Comparison of ENCODE assay signal across 8 cellular contexts in genomic region chr17:45052052-45052772, GRCh38. TPM values are rescaled to one million over a fixed set of nuclear protein-coding genes. Genes with fewer than 3 reads are reported as not detected.
DNase-seq lines count a peak whose midpoint lies in the region; TF ChIP-seq lines count a peak whose summit lies in the region.

No MANE protein-coding gene starts in this region.

- H3K14ac ChIP-seq in trophoblast cell (ENCODE audit: low read length): no peak overlapping the region

- peak overlapping the region; percentile 81 for H3K4me3 Mint-ChIP-seq in activated T-helper 2 cell treated with anti-CD3 and anti-CD28 coated beads, Interferon-gamma antibody, Interleukin-2, Interleukin-4, amounts not matched to agents 10 μg/mL and 5 μg/mL and 100 μg/mL, durations not matched to agents 14 hours and 24 hours and 36 hours (ENCODE audit: low read depth)

- H3K9me3 Mint-ChIP-seq in activated T-helper 2 cell treated with anti-CD3 and anti-CD28 coated beads, Interferon-gamma antibody, Interleukin-2, Interleukin-4, amounts not matched to agents 10 μg/mL and 5 μg/mL and 100 μg/mL, durations not matched to agents 14 hours and 24 hours and 36 hours: no peaks in the 10 kb centered on the region

- H2AK5ac ChIP-seq in trophoblast cell (ENCODE audit: low read length): peak overlapping the region; percentile 47

- H3K4ac ChIP-seq in trophoblast cell (ENCODE audit: low read depth, low read length): no peak overlapping the region

- H3K27me3 Mint-ChIP-seq in activated T-helper 2 cell treated with anti-CD3 and anti-CD28 coated beads, Interferon-gamma antibody, Interleukin-2, Interleukin-4, amounts not matched to agents 10 μg/mL and 5 μg/mL and 100 μg/mL, durations not matched to agents 14 hours and 24 hours and 36 hours (ENCODE audit: low read depth): no peaks in the 10 kb centered on the region

- H3K27me3 ChIP-seq in HAP-1 (ENCODE audit: low read depth): no peaks in the 10 kb centered on the region
- no peaks in the 10 kb centered on the region for H3K27me3 ChIP-seq in OCI-LY3 (ENCODE audit: low read depth, low read length)
- no peaks in the 10 kb centered on the region for H3K27me3 ChIP-seq in trophoblast cell (ENCODE audit: insufficient read depth, low read length)

- intact Hi-C loops in activated T-helper 2 cell treated with anti-CD3 and anti-CD28 coated beads, Interferon-gamma antibody, Interleukin-2, Interleukin-4, amounts not matched to agents 10 μg/mL and 5 μg/mL and 100 μg/mL, durations not matched to agents 14 hours and 24 hours and 36 hours (cut with micrococcal nuclease): loop anchor here (1.0 to 5.0 kb wide), 3 partner anchors 9 to 850 kb away; partner anchors contain the start of genes HEXIM1 and NMT1

- peak overlapping the region; percentile 48 for H3K23ac ChIP-seq in trophoblast cell (ENCODE audit: low read length)

- peak overlapping the region; percentile 3 for H3K18ac ChIP-seq in trophoblast cell (ENCODE audit: low read length)

- no CpG with 5 or more reads among the region's 36 CpGs for WGBS in trophoblast cell (ENCODE audit: extremely low coverage, insufficient coverage, insufficient read length)

- peak overlapping the region; percentile 53 for H4K91ac ChIP-seq in trophoblast cell (ENCODE audit: low read depth, low read length)

- in situ Hi-C loops in HAP-1 (cut with MboI; ENCODE audit: low sequenced_read_pairs): no loop called here

- no peak overlapping the region for H2BK12ac ChIP-seq in trophoblast cell (ENCODE audit: low read length)

- DNase-seq in AG20443 (ENCODE audit: low spot score) (peak; percentile 45), HAP-1 (ENCODE audit: low spot score in 2 of 2) (peak; percentile 29 to 57), foreskin melanocyte (peak; percentile 70), trophoblast cell (peak; percentile 41 to 68), superior temporal gyrus (ENCODE audit: extremely low spot score) (no peak), NCI-H128 (lab: John Stamatoyannopoulos, UW; ENCODE audit: unreplicated experiment) (no peak)
- peak; percentile 59 for DNase-seq in activated T-helper 2 cell treated with anti-CD3 and anti-CD28 coated beads, Interferon-gamma antibody, Interleukin-2, Interleukin-4, amounts not matched to agents 10 μg/mL and 5 μg/mL and 100 μg/mL, durations not matched to agents 14 hours and 24 hours and 36 hours (ENCODE audit: low spot score)

- H3K36me3 Mint-ChIP-seq in activated T-helper 2 cell treated with anti-CD3 and anti-CD28 coated beads, Interferon-gamma antibody, Interleukin-2, Interleukin-4, amounts not matched to agents 10 μg/mL and 5 μg/mL and 100 μg/mL, durations not matched to agents 14 hours and 24 hours and 36 hours (ENCODE audit: low read depth): peaks cover 21% of the 10 kb centered on the region

- H4K20me1 ChIP-seq in OCI-LY3 (ENCODE audit: insufficient read depth, low read length): no peaks in the 10 kb centered on the region

- H3K9me3 ChIP-seq in HAP-1: peaks cover 3% of the 10 kb centered on the region; the same call in 1 of the 2 replicates
- no peaks in the 10 kb centered on the region for H3K9me3 ChIP-seq in OCI-LY3 (ENCODE audit: insufficient read depth, low read length)
- H3K9me3 ChIP-seq in trophoblast cell (ENCODE audit: insufficient read depth, low read depth, low read length): no peaks in the 10 kb centered on the region

- peaks cover 8% of the 10 kb centered on the region for H3K4me1 ChIP-seq in HAP-1
- peaks cover 11% of the 10 kb centered on the region for H3K4me1 ChIP-seq in OCI-LY3 (ENCODE audit: low read length)
- peaks cover 2 to 14% of the 10 kb centered on the region in 2 experiments for H3K4me1 ChIP-seq in trophoblast cell (ENCODE audit: control insufficient read depth in 1 of 2, insufficient read depth in 2 of 2, low read length in 2 of 2)

- H3K36me3 ChIP-seq in HAP-1 (replicated peaks): peaks cover 5% of the 10 kb centered on the region; the same call in 1 of the 2 replicates
- H3K36me3 ChIP-seq in OCI-LY3 (replicated peaks; ENCODE audit: low read depth, low read length): peaks cover 4% of the 10 kb centered on the region
- H3K36me3 ChIP-seq in trophoblast cell (ENCODE audit: control insufficient read depth in 1 of 2, insufficient read depth in 2 of 2, low read length in 2 of 2): no peaks in the 10 kb centered on the region

- H3K4me2 ChIP-seq in OCI-LY3 (ENCODE audit: low read length): peak overlapping the region; percentile 97
- peak overlapping the region; percentile 98 for H3K4me2 ChIP-seq in trophoblast cell (ENCODE audit: low read length)

- H3K27ac ChIP-seq in OCI-LY3 (ENCODE audit: low read length) (peak overlapping the region; percentile 64), trophoblast cell (ENCODE audit: low read depth, low read length) (peak overlapping the region; percentile 70)

- H3K4me3 ChIP-seq in HAP-1 (peak overlapping the region; percentile 45), OCI-LY3 (ENCODE audit: low read length) (peak overlapping the region; percentile 90), trophoblast cell (ENCODE audit: low read depth, low read length) (peak overlapping the region; percentile 79)

- H3K27ac Mint-ChIP-seq in activated T-helper 2 cell treated with anti-CD3 and anti-CD28 coated beads, Interferon-gamma antibody, Interleukin-2, Interleukin-4, amounts not matched to agents 10 μg/mL and 5 μg/mL and 100 μg/mL, durations not matched to agents 14 hours and 24 hours and 36 hours: peak overlapping the region; percentile 86

- TF ChIP-seq CTCF in OCI-LY3 (IDR thresholded peaks at IDR 0.05; ENCODE audit: low read depth, low read length): no peak

- peaks cover 17% of the 10 kb centered on the region for H3K79me1 ChIP-seq in trophoblast cell (ENCODE audit: low read length)

- H4K12ac ChIP-seq in trophoblast cell (ENCODE audit: low read depth, low read length): peak overlapping the region; percentile 16

- H3K79me2 ChIP-seq in OCI-LY3 (ENCODE audit: low read length) (peaks cover 21% of the 10 kb centered on the region), trophoblast cell (ENCODE audit: control insufficient read depth, insufficient read depth, low read length, poor library complexity) (peaks cover 6% of the 10 kb centered on the region)

- no peak overlapping the region for H2BK5ac ChIP-seq in trophoblast cell (ENCODE audit: low read depth, low read length, poor library complexity)

- H2AFZ ChIP-seq in OCI-LY3 (ENCODE audit: low read depth, low read length) (no peak overlapping the region; the same call in 1 of the 2 replicates), trophoblast cell (ENCODE audit: insufficient read depth, low read length, poor library complexity) (peak overlapping the region; percentile 14)

- H3K4me1 Mint-ChIP-seq in activated T-helper 2 cell treated with anti-CD3 and anti-CD28 coated beads, Interferon-gamma antibody, Interleukin-2, Interleukin-4, amounts not matched to agents 10 μg/mL and 5 μg/mL and 100 μg/mL, durations not matched to agents 14 hours and 24 hours and 36 hours (ENCODE audit: low read depth): peaks cover 25% of the 10 kb centered on the region

- peak overlapping the region; percentile 91 for H3K9ac ChIP-seq in OCI-LY3 (ENCODE audit: low read length)
- peak overlapping the region; percentile 95 for H3K9ac ChIP-seq in trophoblast cell (ENCODE audit: low read length)

- peak overlapping the region; percentile 13 for H2BK120ac ChIP-seq in trophoblast cell (ENCODE audit: insufficient read depth, low read length, poor library complexity)

- peak overlapping the region; percentile 80 for H4K8ac ChIP-seq in trophoblast cell (ENCODE audit: low read depth, low read length)

RNA-seq across cellular contexts. Expression of gene DCAKD, which starts 0.8 kb away (rescaled TPM):
- total RNA-seq in activated T-helper 2 cell treated with anti-CD3 and anti-CD28 coated beads, Interferon-gamma antibody, Interleukin-2, Interleukin-4, amounts not matched to agents 10 μg/mL and 5 μg/mL and 100 μg/mL, durations not matched to agents 14 hours and 24 hours and 36 hours: 30.0 and 31.0 TPM in 2 replicates
- 34.4 and 36.2 TPM in 2 replicates for polyA plus RNA-seq in trophoblast cell (2013)

RNA-seq across cellular contexts. Expression of gene NMT1, which starts 8.9 kb away (rescaled TPM):
- total RNA-seq in activated T-helper 2 cell treated with anti-CD3 and anti-CD28 coated beads, Interferon-gamma antibody, Interleukin-2, Interleukin-4, amounts not matched to agents 10 μg/mL and 5 μg/mL and 100 μg/mL, durations not matched to agents 14 hours and 24 hours and 36 hours: 165 and 173 TPM in 2 replicates
- 114 and 115 TPM in 2 replicates for polyA plus RNA-seq in trophoblast cell (2013)

Comparison
In these comparisons a context has a peak if more than half of its experiments do, and no peak if none do; other contexts are left out.
1. DNase-seq: peak in AG20443 (single experiment), HAP-1 (2 of 2), activated T-helper 2 cell treated with anti-CD3 and anti-CD28 coated beads, Interferon-gamma antibody, Interleukin-2, Interleukin-4, amounts not matched to agents 10 μg/mL and 5 μg/mL and 100 μg/mL, durations not matched to agents 14 hours and 24 hours and 36 hours (single experiment), foreskin melanocyte (single experiment) and trophoblast cell (2 of 2); none in superior temporal gyrus (single experiment) and NCI-H128 (single experiment).
2. Peak in every context shown above with its lines, with median percentiles within 50 percentile points of each other: H3K4me3 ChIP-seq.